Comparison of ENCODE assay signal across 1 cellular context in genomic region chr14:102362545-102363181, GRCh38.
TF ChIP-seq lines count a peak whose summit lies in the region.

Gene CINP, minus strand, starts transcription at chr14:102362890. Its CDS starts 39 bp downstream, at chr14:102362851.
Gene TECPR2, plus strand, starts transcription at chr14:102362941. Its CDS starts 13,781 bp downstream, at chr14:102376722.

TF ChIP-seq in HepG2, 621 proteins besides CTCF, POLR2A, EP300 and RAD21 (continued from another document):
- TF ChIP-seq MXD3 (CRISPR knock-in tag; IDR thresholded peaks at IDR 0.05) = peak; percentile 40; the same call in 1 of the 2 replicates
- peak; percentile 72 for TF ChIP-seq TAF1 (CRISPR knock-in tag; IDR thresholded peaks at IDR 0.05)
- TF ChIP-seq HNF1B (CRISPR knock-in tag; IDR thresholded peaks at IDR 0.05) = peak; percentile 49; the same call in 1 of the 2 replicates
- peak; percentile 33; the same call in 1 of the 2 replicates for TF ChIP-seq MTA1 (CRISPR knock-in tag; IDR thresholded peaks at IDR 0.05; ENCODE audit: borderline replicate concordance)
- TF ChIP-seq PTBP1 (IDR thresholded peaks at IDR 0.05; ENCODE audit: low read depth, low read length, poor library complexity, severe bottlenecking) = no peak
- TF ChIP-seq ZHX2 (IDR thresholded peaks at IDR 0.05; ENCODE audit: low read depth) = 0 out of 2 replicates have a peak, but pooled peaks have one; percentile 9
- no peak for TF ChIP-seq ZHX2 (CRISPR knock-in tag; IDR thresholded peaks at IDR 0.05; ENCODE audit: borderline replicate concordance)
- TF ChIP-seq ZFY (CRISPR knock-in tag; IDR thresholded peaks at IDR 0.05) = peak; percentile 85
- peak; percentile 50; the same call in 1 of the 2 replicates for TF ChIP-seq IKZF5 (CRISPR knock-in tag; IDR thresholded peaks at IDR 0.05)
- TF ChIP-seq HNF4A (CRISPR knock-in tag; IDR thresholded peaks at IDR 0.05) = peak; percentile 17; the same call in 1 of the 2 replicates
- TF ChIP-seq SMAD1 (CRISPR knock-in tag; IDR thresholded peaks at IDR 0.05; ENCODE audit: borderline replicate concordance, low read depth) = no peak; the same call in 1 of the 2 replicates
- TF ChIP-seq ELF1 (CRISPR knock-in tag; IDR thresholded peaks at IDR 0.05) = 0 out of 2 replicates have a peak, but pooled peaks have one; percentile 29
- TF ChIP-seq HIC2 (CRISPR knock-in tag; IDR thresholded peaks at IDR 0.05; ENCODE audit: low read depth) = no peak
- no peak for TF ChIP-seq REXO4 (CRISPR knock-in tag; IDR thresholded peaks at IDR 0.05; ENCODE audit: borderline replicate concordance)
